16 cellular contexts compared by ENCODE assay signal in genomic region chr4:1574601-1575417, GRCh38.
DNase-seq lines count a peak whose midpoint lies in the region; ATAC-seq and TF ChIP-seq lines count a peak whose summit lies in the region.
"Had no signal": no experiment of that assay in that cellular context is flagged by ENCODE, and none has a peak within 500 bp of the region (broad histone marks: within the 10 kb centered on the region; RNA-seq: fewer than 3 reads in every experiment).

No MANE protein-coding gene starts in this region.

- H4K20me1 ChIP-seq in neural progenitor cell (ENCODE audit: low read depth) = peaks cover 10% of the 10 kb centered on the region
- no peaks in the 10 kb centered on the region for H4K20me1 ChIP-seq in smooth muscle cell (ENCODE audit: low read depth)

- H3K9ac ChIP-seq in neural progenitor cell = no peak overlapping the region
- H3K9ac ChIP-seq in smooth muscle cell (ENCODE audit: low read depth) = no peak overlapping the region

- H3K79me2 ChIP-seq in neural progenitor cell (ENCODE audit: low read depth) (no peaks in the 10 kb centered on the region), smooth muscle cell (ENCODE audit: low read depth) (no peaks in the 10 kb centered on the region)

- H3K4me1 Mint-ChIP-seq in neural progenitor cell = peaks cover 42% of the 10 kb centered on the region

- no peaks in the 10 kb centered on the region for H3K36me3 Mint-ChIP-seq in neural progenitor cell
- H3K36me3 Mint-ChIP-seq: CD8-positive, alpha-beta memory T cell had no signal

- H3K36me3 ChIP-seq in left ventricle myocardium inferior = no peaks in the 10 kb centered on the region
- H3K36me3 ChIP-seq in neural progenitor cell = no peaks in the 10 kb centered on the region
- no peaks in the 10 kb centered on the region for H3K36me3 ChIP-seq in smooth muscle cell (ENCODE audit: low read depth)

- no peaks in the 10 kb centered on the region for H3K9me3 Mint-ChIP-seq in neural progenitor cell
- H3K9me3 Mint-ChIP-seq: CD8-positive, alpha-beta memory T cell had no signal

- H3F3A ChIP-seq in neural progenitor cell (ENCODE audit: low read depth) (peaks cover 21% of the 10 kb centered on the region), smooth muscle cell (ENCODE audit: low read depth) (no peaks in the 10 kb centered on the region)

- H3K27ac ChIP-seq in left ventricle myocardium inferior (replicated peaks) (no peak overlapping the region), neural progenitor cell (no peak overlapping the region), smooth muscle cell (ENCODE audit: low read depth) (no peak overlapping the region)

- H3K4me3 ChIP-seq in left ventricle myocardium inferior (no peak overlapping the region), neural progenitor cell (no peak overlapping the region), smooth muscle cell (no peak overlapping the region)
- H3K4me3 ChIP-seq: K562 had no signal

- peaks cover 13% of the 10 kb centered on the region for H3K27me3 ChIP-seq in left ventricle myocardium inferior (ENCODE audit: low read depth)
- H3K27me3 ChIP-seq in neural progenitor cell = peaks cover 22% of the 10 kb centered on the region
- H3K27me3 ChIP-seq in smooth muscle cell (ENCODE audit: low read depth) = no peaks in the 10 kb centered on the region

- no peak for TF ChIP-seq CTCF in left ventricle myocardium inferior (IDR thresholded peaks at IDR 0.05; ENCODE audit: borderline replicate concordance)
- TF ChIP-seq CTCF in neural progenitor cell (IDR thresholded peaks at IDR 0.05) = no peak
- no peak for TF ChIP-seq CTCF in smooth muscle cell (IDR thresholded peaks at IDR 0.05; ENCODE audit: borderline replicate concordance, insufficient read depth, poor library complexity, severe bottlenecking)

- intact Hi-C loops in Right ventricle myocardium superior (cut with DNase I) (no loop called here), left ventricle myocardium inferior (cut with micrococcal nuclease) (no loop called here), left ventricle myocardium superior (cut with micrococcal nuclease) (no loop called here)

- no peak for ATAC-seq in Right ventricle myocardium superior (ENCODE audit: poor library complexity)
- ATAC-seq in left ventricle myocardium superior = no peak
- ATAC-seq: K562 had no signal

- H3K4me2 ChIP-seq in neural progenitor cell (no peak overlapping the region), smooth muscle cell (no peak overlapping the region)

- peak; percentile 34 for DNase-seq in Right ventricle myocardium superior
- no peak for DNase-seq in left ventricle myocardium inferior
- DNase-seq in left ventricle myocardium superior = peak; percentile 19
- DNase-seq in neural progenitor cell (ENCODE audit: low spot score) = no peak
- DNase-seq in ecto neural progenitor cell (ENCODE audit: low spot score) = no peak
- DNase-seq in smooth muscle cell (lab: John Stamatoyannopoulos, UW; ENCODE audit: unreplicated experiment) = no peak
- DNase-seq in stimulated activated CD4-positive, alpha-beta T cell treated with anti-CD3 and anti-CD28 coated beads, Interleukin-1b, Interleukin-23, amount 100 ng/mL, for 48 hours = no peak
- no peak for DNase-seq in NCI-H1694 (lab: John Stamatoyannopoulos, UW)
- DNase-seq: 8988T; CD8-positive, alpha-beta memory T cell; DND-41; HCEC 1CT; NCI-H187 treated with DMSO at 0.1 percent for 48 hours; NCI-H69; RPMI8226 had no signal

- H3K27me3 Mint-ChIP-seq in neural progenitor cell (ENCODE audit: insufficient read depth, low read depth) = peaks cover 16% of the 10 kb centered on the region

- peaks cover 18% of the 10 kb centered on the region for H3K4me1 ChIP-seq in left ventricle myocardium inferior
- H3K4me1 ChIP-seq in neural progenitor cell = peaks cover 29% of the 10 kb centered on the region
- H3K4me1 ChIP-seq in smooth muscle cell (ENCODE audit: low read depth) = peaks cover 24% of the 10 kb centered on the region

- H3K9me3 ChIP-seq in left ventricle myocardium inferior (replicated peaks) (no peaks in the 10 kb centered on the region), neural progenitor cell (ENCODE audit: low read depth) (no peaks in the 10 kb centered on the region), smooth muscle cell (replicated peaks; ENCODE audit: low read depth) (no peaks in the 10 kb centered on the region)

- H3K27ac Mint-ChIP-seq in neural progenitor cell = peak overlapping the region; percentile 69

- no peak overlapping the region for H3K4me3 Mint-ChIP-seq in neural progenitor cell

- 95% methylated on average over 20 of the region's 20 CpGs for WGBS in smooth muscle cell (ENCODE audit: low lambda C conversion rate)

- H2AFZ ChIP-seq in neural progenitor cell (replicated peaks) = no peak overlapping the region
- H2AFZ ChIP-seq in smooth muscle cell (ENCODE audit: low read depth) = no peak overlapping the region

Comparison
In these comparisons a context has a peak if more than half of its experiments do, and no peak if none do; other contexts are left out.
1. DNase-seq: peak in Right ventricle myocardium superior (single experiment) and left ventricle myocardium superior (single experiment); none in left ventricle myocardium inferior (single experiment), neural progenitor cell (single experiment), ecto neural progenitor cell (single experiment), smooth muscle cell (single experiment), stimulated activated CD4-positive, alpha-beta T cell treated with anti-CD3 and anti-CD28 coated beads, Interleukin-1b, Interleukin-23, amount 100 ng/mL, for 48 hours (single experiment) and NCI-H1694 (single experiment).